ENCODE assay signal across 10 cellular contexts in the genomic region with DNA sequence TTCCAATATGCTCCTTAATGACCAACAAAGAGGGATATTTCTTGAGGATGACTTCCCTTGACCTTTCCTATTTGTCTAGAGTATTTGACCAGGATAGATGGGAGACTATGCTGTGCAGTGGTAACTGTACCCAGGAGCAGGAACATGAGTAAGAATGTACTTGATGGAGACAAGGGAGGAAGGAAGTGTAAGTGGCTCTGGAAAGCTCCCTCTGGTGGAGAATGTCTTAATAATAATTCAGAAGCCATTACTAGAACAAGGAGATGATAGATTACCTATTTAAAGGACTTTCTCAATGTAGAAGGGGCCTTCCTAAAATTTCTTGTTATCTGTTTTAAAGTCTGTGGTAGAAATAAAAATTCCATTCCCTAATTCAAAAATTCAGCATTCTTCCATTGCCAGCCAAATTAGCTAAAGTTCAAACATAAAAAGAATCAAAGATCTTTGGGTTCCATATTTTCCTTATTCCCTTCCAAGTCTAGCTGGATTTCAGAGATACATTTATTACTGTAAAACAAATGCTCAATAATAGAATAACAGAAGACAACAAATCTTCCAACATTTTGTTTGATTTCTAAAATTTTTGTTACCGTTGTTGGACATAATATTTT.
DNase-seq lines count a peak whose midpoint lies in the region; ATAC-seq and TF ChIP-seq lines count a peak whose summit lies in the region.
"Had no signal": no experiment of that assay in that cellular context is flagged by ENCODE, and none has a peak within 500 bp of the region (broad histone marks: within the 10 kb centered on the region; RNA-seq: fewer than 3 reads in every experiment).

No MANE protein-coding gene starts in this region.

- no peak overlapping the region for H3K4me3 Mint-ChIP-seq in WTC11
- no peak overlapping the region for H3K4me3 Mint-ChIP-seq in activated naive CD8-positive, alpha-beta T cell treated with anti-CD3 and anti-CD28 coated beads for 36 hours
- H3K4me3 Mint-ChIP-seq: activated naive CD8-positive, alpha-beta T cell treated with anti-CD3 and anti-CD28 coated beads, Interleukin-2, amount 10 ng/mL, durations not matched to agents 7 days and 5 days had no signal

- POLR2A ChIA-PET in WTC11 (lab: Charles Lee) = no interaction called here

- no peaks in the 10 kb centered on the region for H3K36me3 ChIP-seq in HAP-1 (replicated peaks)
- H3K36me3 ChIP-seq: BLaER1 treated with 17β-estradiol and CSF1 and Interleukin-3, amounts not matched to agents 10 nM and 100 nM had no signal

- DNase-seq in NCI-H1436 (lab: John Stamatoyannopoulos, UW) = peak; percentile 25
- no peak for DNase-seq in NCI-H1436 treated with DMSO at 0.1 percent for 48 hours (lab: John Stamatoyannopoulos, UW)
- peak; percentile 18 to 53 for DNase-seq in HAP-1 (ENCODE audit: low spot score in 2 of 2)
- peak; percentile 27 for DNase-seq in M059J (ENCODE audit: low read depth)
- no peak for DNase-seq in WTC11 (ENCODE audit: low spot score)
- peak; percentile 50 for DNase-seq in iPS-NIHi7 (ENCODE audit: extremely low spot score)
- no peak for DNase-seq in activated naive CD8-positive, alpha-beta T cell treated with anti-CD3 and anti-CD28 coated beads for 36 hours
- no peak for DNase-seq in activated CD8-positive, alpha-beta memory T cell treated with anti-CD3 and anti-CD28 coated beads for 24 hours
- DNase-seq: activated naive CD8-positive, alpha-beta T cell treated with anti-CD3 and anti-CD28 coated beads, Interleukin-2, amount 10 ng/mL, durations not matched to agents 7 days and 5 days had no signal

- H3K27ac Mint-ChIP-seq in WTC11 = 0 out of 2 replicates have a peak overlapping the region, but pooled peaks have one; percentile 64
- H3K27ac Mint-ChIP-seq in activated naive CD8-positive, alpha-beta T cell treated with anti-CD3 and anti-CD28 coated beads for 36 hours = no peak overlapping the region
- H3K27ac Mint-ChIP-seq: activated naive CD8-positive, alpha-beta T cell treated with anti-CD3 and anti-CD28 coated beads, Interleukin-2, amount 10 ng/mL, durations not matched to agents 7 days and 5 days had no signal

- no peak overlapping the region for H3K4me3 ChIP-seq in HAP-1
- H3K4me3 ChIP-seq: BLaER1 treated with 17β-estradiol and CSF1 and Interleukin-3, amounts not matched to agents 10 nM and 100 nM had no signal

- no peaks in the 10 kb centered on the region for H3K27me3 ChIP-seq in HAP-1 (ENCODE audit: low read depth)
- H3K27me3 ChIP-seq: BLaER1 treated with 17β-estradiol and CSF1 and Interleukin-3, amounts not matched to agents 10 nM and 100 nM had no signal

- H3K4me1 ChIP-seq in HAP-1 = no peaks in the 10 kb centered on the region
- H3K4me1 ChIP-seq: BLaER1 treated with 17β-estradiol and CSF1 and Interleukin-3, amounts not matched to agents 10 nM and 100 nM had no signal

- H3K36me3 Mint-ChIP-seq in WTC11 = peaks cover 9% of the 10 kb centered on the region
- no peaks in the 10 kb centered on the region for H3K36me3 Mint-ChIP-seq in activated naive CD8-positive, alpha-beta T cell treated with anti-CD3 and anti-CD28 coated beads for 36 hours
- H3K36me3 Mint-ChIP-seq: activated naive CD8-positive, alpha-beta T cell treated with anti-CD3 and anti-CD28 coated beads, Interleukin-2, amount 10 ng/mL, durations not matched to agents 7 days and 5 days had no signal

- CTCF ChIA-PET in WTC11 (lab: Charles Lee) = interaction anchor here (0.6 to 2.6 kb wide), 13 partner anchors 8 to 266 kb away, joined by 3 to 13 read pairs (median 5); a partner anchor contains a TSS

- H3K9me3 Mint-ChIP-seq in WTC11 = peaks cover 4% of the 10 kb centered on the region
- no peaks in the 10 kb centered on the region for H3K9me3 Mint-ChIP-seq in activated naive CD8-positive, alpha-beta T cell treated with anti-CD3 and anti-CD28 coated beads for 36 hours
- H3K9me3 Mint-ChIP-seq: activated naive CD8-positive, alpha-beta T cell treated with anti-CD3 and anti-CD28 coated beads, Interleukin-2, amount 10 ng/mL, durations not matched to agents 7 days and 5 days had no signal

- TF ChIP-seq CTCF in WTC11 (IDR thresholded peaks at IDR 0.05) = peak; percentile 52; the same call in 1 of the 2 replicates

- H3K9me3 ChIP-seq in HAP-1 = no peaks in the 10 kb centered on the region
- H3K9me3 ChIP-seq: BLaER1 treated with 17β-estradiol and CSF1 and Interleukin-3, amounts not matched to agents 10 nM and 100 nM had no signal

- no peaks in the 10 kb centered on the region for H3K27me3 Mint-ChIP-seq in WTC11 (ENCODE audit: low read depth)
- no peaks in the 10 kb centered on the region for H3K27me3 Mint-ChIP-seq in activated naive CD8-positive, alpha-beta T cell treated with anti-CD3 and anti-CD28 coated beads for 36 hours
- H3K27me3 Mint-ChIP-seq: activated naive CD8-positive, alpha-beta T cell treated with anti-CD3 and anti-CD28 coated beads, Interleukin-2, amount 10 ng/mL, durations not matched to agents 7 days and 5 days had no signal

- ATAC-seq in WTC11 = peak; percentile 85

- in situ Hi-C loops in HAP-1 (cut with MboI; ENCODE audit: low sequenced_read_pairs) = no loop called here

- H3K4me1 Mint-ChIP-seq in WTC11 = peaks cover 61% of the 10 kb centered on the region
- H3K4me1 Mint-ChIP-seq in activated naive CD8-positive, alpha-beta T cell treated with anti-CD3 and anti-CD28 coated beads for 36 hours = no peaks in the 10 kb centered on the region
- H3K4me1 Mint-ChIP-seq: activated naive CD8-positive, alpha-beta T cell treated with anti-CD3 and anti-CD28 coated beads, Interleukin-2, amount 10 ng/mL, durations not matched to agents 7 days and 5 days had no signal

TF ChIP-seq in WTC11, 78 proteins besides CTCF, POLR2A, EP300 and RAD21 (continues in another document):
- TF ChIP-seq, protein P1, sequence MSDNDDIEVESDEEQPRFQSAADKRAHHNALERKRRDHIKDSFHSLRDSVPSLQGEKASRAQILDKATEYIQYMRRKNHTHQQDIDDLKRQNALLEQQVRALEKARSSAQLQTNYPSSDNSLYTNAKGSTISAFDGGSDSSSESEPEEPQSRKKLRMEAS (CRISPR knock-in tag; IDR thresholded peaks at IDR 0.05) = no peak
- TF ChIP-seq, protein P2, sequence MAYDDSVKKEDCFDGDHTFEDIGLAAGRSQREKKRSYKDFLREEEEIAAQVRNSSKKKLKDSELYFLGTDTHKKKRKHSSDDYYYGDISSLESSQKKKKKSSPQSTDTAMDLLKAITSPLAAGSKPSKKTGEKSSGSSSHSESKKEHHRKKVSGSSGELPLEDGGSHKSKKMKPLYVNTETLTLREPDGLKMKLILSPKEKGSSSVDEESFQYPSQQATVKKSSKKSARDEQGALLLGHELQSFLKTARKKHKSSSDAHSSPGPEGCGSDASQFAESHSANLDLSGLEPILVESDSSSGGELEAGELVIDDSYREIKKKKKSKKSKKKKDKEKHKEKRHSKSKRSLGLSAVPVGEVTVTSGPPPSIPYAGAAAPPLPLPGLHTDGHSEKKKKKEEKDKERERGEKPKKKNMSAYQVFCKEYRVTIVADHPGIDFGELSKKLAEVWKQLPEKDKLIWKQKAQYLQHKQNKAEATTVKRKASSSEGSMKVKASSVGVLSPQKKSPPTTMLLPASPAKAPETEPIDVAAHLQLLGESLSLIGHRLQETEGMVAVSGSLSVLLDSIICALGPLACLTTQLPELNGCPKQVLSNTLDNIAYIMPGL (CRISPR knock-in tag; IDR thresholded peaks at IDR 0.05) = no peak
- TF ChIP-seq FOXJ3 (CRISPR knock-in tag; IDR thresholded peaks at IDR 0.05; ENCODE audit: borderline replicate concordance) = no peak
- no peak for TF ChIP-seq ZBTB21 (CRISPR knock-in tag; IDR thresholded peaks at IDR 0.05; ENCODE audit: borderline replicate concordance)
- TF ChIP-seq RELA (CRISPR knock-in tag; IDR thresholded peaks at IDR 0.05; ENCODE audit: borderline replicate concordance) = no peak
- no peak for TF ChIP-seq ZNF416 (CRISPR knock-in tag; IDR thresholded peaks at IDR 0.05)
- TF ChIP-seq, protein P3, sequence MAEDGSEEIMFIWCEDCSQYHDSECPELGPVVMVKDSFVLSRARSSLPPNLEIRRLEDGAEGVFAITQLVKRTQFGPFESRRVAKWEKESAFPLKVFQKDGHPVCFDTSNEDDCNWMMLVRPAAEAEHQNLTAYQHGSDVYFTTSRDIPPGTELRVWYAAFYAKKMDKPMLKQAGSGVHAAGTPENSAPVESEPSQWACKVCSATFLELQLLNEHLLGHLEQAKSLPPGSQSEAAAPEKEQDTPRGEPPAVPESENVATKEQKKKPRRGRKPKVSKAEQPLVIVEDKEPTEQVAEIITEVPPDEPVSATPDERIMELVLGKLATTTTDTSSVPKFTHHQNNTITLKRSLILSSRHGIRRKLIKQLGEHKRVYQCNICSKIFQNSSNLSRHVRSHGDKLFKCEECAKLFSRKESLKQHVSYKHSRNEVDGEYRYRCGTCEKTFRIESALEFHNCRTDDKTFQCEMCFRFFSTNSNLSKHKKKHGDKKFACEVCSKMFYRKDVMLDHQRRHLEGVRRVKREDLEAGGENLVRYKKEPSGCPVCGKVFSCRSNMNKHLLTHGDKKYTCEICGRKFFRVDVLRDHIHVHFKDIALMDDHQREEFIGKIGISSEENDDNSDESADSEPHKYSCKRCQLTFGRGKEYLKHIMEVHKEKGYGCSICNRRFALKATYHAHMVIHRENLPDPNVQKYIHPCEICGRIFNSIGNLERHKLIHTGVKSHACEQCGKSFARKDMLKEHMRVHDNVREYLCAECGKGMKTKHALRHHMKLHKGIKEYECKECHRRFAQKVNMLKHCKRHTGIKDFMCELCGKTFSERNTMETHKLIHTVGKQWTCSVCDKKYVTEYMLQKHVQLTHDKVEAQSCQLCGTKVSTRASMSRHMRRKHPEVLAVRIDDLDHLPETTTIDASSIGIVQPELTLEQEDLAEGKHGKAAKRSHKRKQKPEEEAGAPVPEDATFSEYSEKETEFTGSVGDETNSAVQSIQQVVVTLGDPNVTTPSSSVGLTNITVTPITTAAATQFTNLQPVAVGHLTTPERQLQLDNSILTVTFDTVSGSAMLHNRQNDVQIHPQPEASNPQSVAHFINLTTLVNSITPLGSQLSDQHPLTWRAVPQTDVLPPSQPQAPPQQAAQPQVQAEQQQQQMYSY (CRISPR knock-in tag; IDR thresholded peaks at IDR 0.05) = no peak
- TF ChIP-seq ZNF138 (CRISPR knock-in tag; conservative IDR thresholded peaks at IDR 0.05) = no peak
- no peak for TF ChIP-seq CREB1 (CRISPR knock-in tag; IDR thresholded peaks at IDR 0.05)
- TF ChIP-seq, protein P4, sequence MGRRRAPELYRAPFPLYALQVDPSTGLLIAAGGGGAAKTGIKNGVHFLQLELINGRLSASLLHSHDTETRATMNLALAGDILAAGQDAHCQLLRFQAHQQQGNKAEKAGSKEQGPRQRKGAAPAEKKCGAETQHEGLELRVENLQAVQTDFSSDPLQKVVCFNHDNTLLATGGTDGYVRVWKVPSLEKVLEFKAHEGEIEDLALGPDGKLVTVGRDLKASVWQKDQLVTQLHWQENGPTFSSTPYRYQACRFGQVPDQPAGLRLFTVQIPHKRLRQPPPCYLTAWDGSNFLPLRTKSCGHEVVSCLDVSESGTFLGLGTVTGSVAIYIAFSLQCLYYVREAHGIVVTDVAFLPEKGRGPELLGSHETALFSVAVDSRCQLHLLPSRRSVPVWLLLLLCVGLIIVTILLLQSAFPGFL (CRISPR knock-in tag; IDR thresholded peaks at IDR 0.05; ENCODE audit: borderline replicate concordance) = no peak

Comparison
In these comparisons a context has a peak if more than half of its experiments do, and no peak if none do; other contexts are left out.
1. DNase-seq: peak in NCI-H1436 (single experiment), HAP-1 (2 of 2), M059J (single experiment) and iPS-NIHi7 (single experiment); none in NCI-H1436 treated with DMSO at 0.1 percent for 48 hours (single experiment), WTC11 (single experiment), activated naive CD8-positive, alpha-beta T cell treated with anti-CD3 and anti-CD28 coated beads for 36 hours (single experiment) and activated CD8-positive, alpha-beta memory T cell treated with anti-CD3 and anti-CD28 coated beads for 24 hours (single experiment).